In the genomic region with DNA sequence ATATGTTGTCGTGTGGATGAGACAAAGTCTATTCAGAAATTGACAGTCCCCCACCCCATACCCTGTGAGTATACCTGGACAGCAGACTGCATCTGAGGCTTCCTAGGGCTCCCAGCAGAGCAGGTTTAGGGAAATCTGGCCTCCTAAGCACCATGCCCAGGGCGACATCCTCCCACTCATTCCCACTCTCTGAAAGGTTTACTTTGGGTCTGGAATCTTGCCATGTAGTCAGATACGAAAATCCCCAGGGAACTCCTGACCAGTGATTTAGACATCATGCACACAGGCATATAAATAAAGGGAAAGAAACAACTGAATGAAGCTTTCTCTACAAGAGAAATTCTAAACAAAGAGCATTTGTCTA, we compare ENCODE assay signal across 10 cellular contexts. TPM values are rescaled to one million over a fixed set of nuclear protein-coding genes. Genes with fewer than 3 reads are reported as not detected.
A peak's percentile ranks its signal among the peaks of the same experiment; 100 is the strongest.
DNase-seq lines count a peak whose midpoint lies in the region; ATAC-seq and TF ChIP-seq lines count a peak whose summit lies in the region.
"Had no signal": no experiment of that assay in that cellular context is flagged by ENCODE, and none has a peak within 500 bp of the region (broad histone marks: within the 10 kb centered on the region; RNA-seq: fewer than 3 reads in every experiment).

No MANE protein-coding gene starts in this region.

- H3K27ac ChIP-seq in SJCRH30 (no peak overlapping the region), heart left ventricle (peak overlapping the region in 6 of 12 donors; percentile 28 to 88 (median 78)), gastroesophageal sphincter (no peak overlapping the region)
- H3K27ac ChIP-seq: neutrophil had no signal

- ATAC-seq in heart left ventricle (peak; percentile 34 to 58 (median 48)), gastroesophageal sphincter (no peak)

- no peaks in the 10 kb centered on the region; the same call in 1 of the 2 replicates for H3K4me1 ChIP-seq in SJCRH30
- peaks cover 0 to 21% (median 0%) of the 10 kb centered on the region in 12 donors for H3K4me1 ChIP-seq in heart left ventricle
- H3K4me1 ChIP-seq in skeletal muscle satellite cell (ENCODE audit: control insufficient read depth, insufficient read depth, low read length): peaks cover 10% of the 10 kb centered on the region
- H3K4me1 ChIP-seq in gastroesophageal sphincter: peaks cover 0 to 16% (median 0%) of the 10 kb centered on the region in 3 donors

- CTCF ChIA-PET in HEK293T (lab: Yijun Ruan, JAX): no interaction called here
- CTCF ChIA-PET in activated CD4-positive, alpha-beta memory T cell treated with anti-CD3 and anti-CD28 coated beads for 36 hours (lab: Charles Lee): no interaction called here

- POLR2A ChIA-PET in HEK293T (lab: Yijun Ruan, JAX): no interaction called here
- POLR2A ChIA-PET in activated CD4-positive, alpha-beta memory T cell treated with anti-CD3 and anti-CD28 coated beads for 36 hours (lab: Charles Lee): no interaction called here

- H3K4me3 Mint-ChIP-seq in activated CD4-positive, alpha-beta memory T cell treated with anti-CD3 and anti-CD28 coated beads for 36 hours: no peak overlapping the region
- H3K4me3 Mint-ChIP-seq: activated B cell treated with CpG ODN at 0.5 μM for 24 hours had no signal

- DNase-seq in HEK293T (ENCODE audit: extremely low spot score): peak; percentile 3
- peak; percentile 36 to 76 for DNase-seq in SJCRH30
- DNase-seq in heart left ventricle: no peak
- DNase-seq in activated CD4-positive, alpha-beta memory T cell treated with anti-CD3 and anti-CD28 coated beads for 36 hours: no peak
- DNase-seq in activated CD4-positive, alpha-beta T cell treated with anti-CD3 and anti-CD28 coated beads, Interleukin-2, amount 50 U/mL, for 1 hour: no peak
- no peak for DNase-seq in SKM-1 (lab: John Stamatoyannopoulos, UW; ENCODE audit: unreplicated experiment)
- DNase-seq: activated B cell treated with CpG ODN at 0.5 μM for 24 hours had no signal

- H3K9me3 Mint-ChIP-seq in activated CD4-positive, alpha-beta memory T cell treated with anti-CD3 and anti-CD28 coated beads for 36 hours: no peaks in the 10 kb centered on the region
- H3K9me3 Mint-ChIP-seq: activated B cell treated with CpG ODN at 0.5 μM for 24 hours had no signal

- no peak for TF ChIP-seq EP300 in gastroesophageal sphincter (IDR thresholded peaks at IDR 0.05)

- TF ChIP-seq CTCF in heart left ventricle (IDR thresholded peaks at IDR 0.05): no peak
- TF ChIP-seq CTCF in gastroesophageal sphincter (IDR thresholded peaks at IDR 0.05): no peak

- H3K9me3 ChIP-seq in SJCRH30 (replicated peaks): no peaks in the 10 kb centered on the region
- no peaks in the 10 kb centered on the region for H3K9me3 ChIP-seq in heart left ventricle
- H3K9me3 ChIP-seq in skeletal muscle satellite cell (replicated peaks; ENCODE audit: low read length): no peaks in the 10 kb centered on the region
- no peaks in the 10 kb centered on the region for H3K9me3 ChIP-seq in gastroesophageal sphincter
- H3K9me3 ChIP-seq: neutrophil had no signal

- peak overlapping the region; percentile 79 for H3K9ac ChIP-seq in skeletal muscle satellite cell (ENCODE audit: low read depth, low read length)

- H3K36me3 ChIP-seq in SJCRH30 (no peaks in the 10 kb centered on the region), heart left ventricle (no peaks in the 10 kb centered on the region), skeletal muscle satellite cell (ENCODE audit: insufficient read depth, low read length) (no peaks in the 10 kb centered on the region), gastroesophageal sphincter (no peaks in the 10 kb centered on the region)
- H3K36me3 ChIP-seq: neutrophil had no signal

- no peaks in the 10 kb centered on the region for H3K27me3 ChIP-seq in SJCRH30
- peaks cover 0 to 29% (median 5%) of the 10 kb centered on the region in 9 donors for H3K27me3 ChIP-seq in heart left ventricle
- H3K27me3 ChIP-seq in skeletal muscle satellite cell (ENCODE audit: control insufficient read depth, insufficient read depth, low read length): no peaks in the 10 kb centered on the region
- peaks cover 41% of the 10 kb centered on the region for H3K27me3 ChIP-seq in gastroesophageal sphincter

- H3K4me1 Mint-ChIP-seq in activated CD4-positive, alpha-beta memory T cell treated with anti-CD3 and anti-CD28 coated beads for 36 hours (ENCODE audit: low read depth): peaks cover 2% of the 10 kb centered on the region

- intact Hi-C loops in heart left ventricle (cut with DNase I): loop anchor here in 1 of 10 donors (5.0 kb wide), 1 partner anchor 70 kb away; no protein-coding TSS in a partner anchor
- intact Hi-C loops in activated CD4-positive, alpha-beta memory T cell treated with anti-CD3 and anti-CD28 coated beads for 36 hours (cut with micrococcal nuclease): loop anchor here (5.0 kb wide), 1 partner anchor 500 kb away; no protein-coding TSS in a partner anchor

- TF ChIP-seq POLR2A in heart left ventricle (IDR thresholded peaks at IDR 0.05): no peak
- TF ChIP-seq POLR2A in gastroesophageal sphincter (IDR thresholded peaks at IDR 0.05): no peak

- peak overlapping the region; percentile 97 for H3K4me2 ChIP-seq in skeletal muscle satellite cell (ENCODE audit: low read length)

- H3K4me3 ChIP-seq in SJCRH30: peak overlapping the region; percentile 59
- peak overlapping the region in 11 of 12 donors; percentile 43 to 86 (median 65) for H3K4me3 ChIP-seq in heart left ventricle
- peak overlapping the region; percentile 82 for H3K4me3 ChIP-seq in skeletal muscle satellite cell (ENCODE audit: low read length)
- H3K4me3 ChIP-seq in gastroesophageal sphincter: peak overlapping the region in 1 of 2 donors; percentile 57

- H3K36me3 Mint-ChIP-seq in activated CD4-positive, alpha-beta memory T cell treated with anti-CD3 and anti-CD28 coated beads for 36 hours: no peaks in the 10 kb centered on the region

- WGBS in heart left ventricle, 4 donors: 2 to 14% (median 9%) methylated on average over 3 of the region's 3 CpGs
- WGBS in gastroesophageal sphincter (ENCODE audit: low coverage in 1 of 2), 2 donors: 0 to 21% methylated on average over 3 of the region's 3 CpGs

- H3K27ac Mint-ChIP-seq in activated CD4-positive, alpha-beta memory T cell treated with anti-CD3 and anti-CD28 coated beads for 36 hours: no peak overlapping the region
- H3K27ac Mint-ChIP-seq: activated B cell treated with CpG ODN at 0.5 μM for 24 hours had no signal

- H3K27me3 Mint-ChIP-seq in activated CD4-positive, alpha-beta memory T cell treated with anti-CD3 and anti-CD28 coated beads for 36 hours: peaks cover 31% of the 10 kb centered on the region

TF ChIP-seq in HEK293T, 16 proteins besides CTCF, POLR2A, EP300 and RAD21:
- TF ChIP-seq ELF4 (IDR thresholded peaks at IDR 0.05) (no peak), L3MBTL2 (conservative IDR thresholded peaks at IDR 0.05) (no peak), FOXK2 (IDR thresholded peaks at IDR 0.05) (no peak), SUZ12 (IDR thresholded peaks at IDR 0.05) (no peak), ZNF384 (IDR thresholded peaks at IDR 0.05) (no peak), LEF1 (IDR thresholded peaks at IDR 0.05; ENCODE audit: borderline replicate concordance) (no peak), PKNOX1 (IDR thresholded peaks at IDR 0.05) (no peak), FOXM1 (IDR thresholded peaks at IDR 0.05; ENCODE audit: borderline replicate concordance) (no peak), CTBP1 (IDR thresholded peaks at IDR 0.05; ENCODE audit: borderline replicate concordance) (no peak), BHLHE40 (IDR thresholded peaks at IDR 0.05; ENCODE audit: borderline replicate concordance) (no peak), TARDBP (IDR thresholded peaks at IDR 0.05) (no peak)

RNA-seq across cellular contexts. Expression of gene NALCN, which starts 0.7 kb away (rescaled TPM):
- total RNA-seq in SJCRH30 (2014; rRNA removed; shearing (Covaris generic)): 0.26 and 0.68 TPM in 2 replicates
- total RNA-seq in heart left ventricle (10 to 100 TPM in 1 of 9 donors, 1 to 10 TPM in 8; 5.2 to 11.4 (median 6.9) TPM), gastroesophageal sphincter (1 to 10 TPM in 2 of 4 donors, under 1 TPM in 2; 0.12 to 2.0 (median 0.66) TPM)
- 1 to 10 TPM in 1 of 2 donors, not detected in 1; 1.9 TPM for polyA plus RNA-seq in heart left ventricle
- 0.66 and 1.5 TPM in 2 replicates for total RNA-seq in skeletal muscle satellite cell (2012; rRNA removed)
- total RNA-seq in activated CD4-positive, alpha-beta memory T cell treated with anti-CD3 and anti-CD28 coated beads for 36 hours: not detected
- total RNA-seq: activated B cell treated with CpG ODN at 0.5 μM for 24 hours had no signal

RNA-seq across cellular contexts. Expression of gene ITGBL1, which starts 35.5 kb away (rescaled TPM):
- 0.10 TPM in 1 of 2 replicates, not detected in the other for total RNA-seq in SJCRH30 (2014; rRNA removed; shearing (Covaris generic))
- total RNA-seq in heart left ventricle (1 to 10 TPM; 1.3 to 5.9 (median 3.1) TPM), gastroesophageal sphincter (10 to 100 TPM in 2 of 4 donors, 1 to 10 TPM in 2; 8.6 to 28.0 (median 12.8) TPM)
- 1 to 10 TPM in 1 of 2 donors, under 1 TPM in 1; 0.15 to 2.1 TPM for polyA plus RNA-seq in heart left ventricle
- 44.1 and 44.4 TPM in 2 replicates for total RNA-seq in skeletal muscle satellite cell (2012; rRNA removed)
- not detected for total RNA-seq in activated CD4-positive, alpha-beta memory T cell treated with anti-CD3 and anti-CD28 coated beads for 36 hours
- total RNA-seq: activated B cell treated with CpG ODN at 0.5 μM for 24 hours had no signal

Comparison
In these comparisons a context has a peak if more than half of its experiments do, and no peak if none do; other contexts are left out.
1. DNase-seq: peak in HEK293T (single experiment) and SJCRH30 (2 of 2); none in heart left ventricle (0 of 5), activated CD4-positive, alpha-beta memory T cell treated with anti-CD3 and anti-CD28 coated beads for 36 hours (single experiment), activated CD4-positive, alpha-beta T cell treated with anti-CD3 and anti-CD28 coated beads, Interleukin-2, amount 50 U/mL, for 1 hour (single experiment) and SKM-1 (single experiment).